Comparison of ENCODE assay signal across 19 cellular contexts in the genomic region with DNA sequence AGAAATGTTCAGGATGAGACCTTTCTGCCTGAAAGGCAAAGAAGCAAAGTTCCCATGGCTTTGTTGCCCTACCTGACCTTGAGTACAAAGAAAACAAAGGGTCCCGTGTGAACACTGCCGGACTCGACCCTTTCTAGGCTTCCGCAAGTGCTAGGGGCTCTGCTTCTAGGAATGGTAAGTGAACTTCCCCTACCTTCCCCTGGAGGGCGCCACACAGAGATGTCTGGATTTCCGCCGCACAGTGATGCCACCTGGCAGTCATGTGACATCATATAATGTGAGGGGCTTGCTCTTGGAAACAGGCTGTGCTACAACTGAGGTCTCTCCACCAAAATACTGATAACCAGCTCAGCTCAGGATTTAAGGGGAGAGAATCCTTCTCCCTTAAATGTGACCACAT. TPM values are rescaled to one million over a fixed set of nuclear protein-coding genes. Genes with fewer than 3 reads are reported as not detected.
DNase-seq lines count a peak whose midpoint lies in the region; ATAC-seq and TF ChIP-seq lines count a peak whose summit lies in the region.
"Had no signal": no experiment of that assay in that cellular context is flagged by ENCODE, and none has a peak within 500 bp of the region (broad histone marks: within the 10 kb centered on the region; RNA-seq: fewer than 3 reads in every experiment).

No MANE protein-coding gene starts in this region.

- no peaks in the 10 kb centered on the region for H3K9me3 ChIP-seq in DND-41 (ENCODE audit: insufficient read depth, low read length, severe bottlenecking)
- no peaks in the 10 kb centered on the region for H3K9me3 ChIP-seq in OCI-LY1 (ENCODE audit: low read length)
- H3K9me3 ChIP-seq in aorta (ENCODE audit: control insufficient read depth, low read length): no peaks in the 10 kb centered on the region
- H3K9me3 ChIP-seq: psoas muscle, upper lobe of right lung had no signal

- H3K4me3 ChIP-seq in DND-41 (ENCODE audit: low read depth in 1 of 2, low read length in 2 of 2) (no peak overlapping the region), GM12875 (ENCODE audit: low read depth, low read length) (no peak overlapping the region), OCI-LY1 (ENCODE audit: low read depth, low read length, poor library complexity, severe bottlenecking) (no peak overlapping the region), aorta (ENCODE audit: low read length in 2 of 2) (no peak overlapping the region)
- H3K4me3 ChIP-seq: dorsolateral prefrontal cortex, psoas muscle, upper lobe of right lung had no signal

- H3K27me3 ChIP-seq in DND-41 (ENCODE audit: insufficient read depth, low read length, poor library complexity) (peaks cover 12% of the 10 kb centered on the region), OCI-LY1 (ENCODE audit: insufficient read depth, low read length) (no peaks in the 10 kb centered on the region), aorta (ENCODE audit: control insufficient read depth in 1 of 2, insufficient read depth in 2 of 2, low read length in 1 of 2) (no peaks in the 10 kb centered on the region)
- H3K27me3 ChIP-seq: upper lobe of right lung had no signal

- H3K27ac ChIP-seq in DND-41 (ENCODE audit: low read length) (no peak overlapping the region), OCI-LY1 (ENCODE audit: low read depth, low read length, poor library complexity, severe bottlenecking) (no peak overlapping the region), aorta (ENCODE audit: low read depth in 1 of 2, low read length in 2 of 2) (no peak overlapping the region)
- H3K27ac ChIP-seq: dorsolateral prefrontal cortex, psoas muscle, upper lobe of right lung had no signal

- peaks cover 4% of the 10 kb centered on the region; the same call in 1 of the 2 replicates for H3K4me1 ChIP-seq in DND-41 (ENCODE audit: insufficient read depth, low read length)
- H3K4me1 ChIP-seq in OCI-LY1 (ENCODE audit: insufficient read depth, low read length, severe bottlenecking): no peaks in the 10 kb centered on the region
- H3K4me1 ChIP-seq in aorta (ENCODE audit: control insufficient read depth in 1 of 2, insufficient read depth in 2 of 2, low read length in 2 of 2): no peaks in the 10 kb centered on the region
- H3K4me1 ChIP-seq: psoas muscle, upper lobe of right lung had no signal

- no peak overlapping the region for H3K4me2 ChIP-seq in DND-41 (ENCODE audit: insufficient read depth, low read length)
- no peak overlapping the region for H3K4me2 ChIP-seq in OCI-LY1 (ENCODE audit: low read length)

- TF ChIP-seq CTCF in DND-41 (IDR thresholded peaks at IDR 0.05; ENCODE audit: borderline replicate concordance, extremely low read depth, low read length, poor library complexity, severe bottlenecking) (peak; percentile 53), GM12875 (IDR thresholded peaks at IDR 0.05; ENCODE audit: borderline replicate concordance, insufficient read depth, low read depth, low read length) (peak; percentile 40), OCI-LY1 (IDR thresholded peaks at IDR 0.05; ENCODE audit: low read length) (peak; percentile 46)

- H2AFZ ChIP-seq in DND-41 (ENCODE audit: low read depth, low read length) (no peak overlapping the region), OCI-LY1 (ENCODE audit: low read length) (no peak overlapping the region)

- no peaks in the 10 kb centered on the region for H3K9me2 ChIP-seq in OCI-LY1 (ENCODE audit: low read depth, low read length)

- no peak for ATAC-seq in DND-41 (ENCODE audit: insufficient read depth, low read depth)
- ATAC-seq in aorta (ENCODE audit: low FRiP score): no peak
- no peak for ATAC-seq in HG03280 (IDR thresholded peaks at IDR 0.05; ENCODE audit: unreplicated experiment)
- ATAC-seq: left ventricle myocardium superior, psoas muscle, upper lobe of right lung had no signal

- DNase-seq in DND-41 (peak; percentile 12), erythroblast (lab: John Stamatoyannopoulos, UW) (peak; percentile 31 to 37), NCI-H1105 (lab: John Stamatoyannopoulos, UW) (no peak), aorta (no peak), occipital lobe (lab: John Stamatoyannopoulos, UW) (no peak)
- DNase-seq: activated effector memory CD4-positive, alpha-beta T cell treated with Interleukin-2 at 50 U/mL for 16 hours; dorsolateral prefrontal cortex; left ventricle myocardium superior; NCI-H1930; NCI-H774; psoas muscle; SHP77 treated with DMSO at 0.1 percent for 48 hours; T-helper 9 cell; upper lobe of right lung had no signal

- intact Hi-C loops in aorta (cut with DNase I): no loop called here

- H3F3A ChIP-seq in OCI-LY1 (ENCODE audit: insufficient read depth, low read length): no peaks in the 10 kb centered on the region

- H3K36me3 ChIP-seq in DND-41 (ENCODE audit: insufficient read depth, low read length) (no peaks in the 10 kb centered on the region), OCI-LY1 (ENCODE audit: insufficient read depth, low read length) (no peaks in the 10 kb centered on the region), aorta (ENCODE audit: control insufficient read depth in 1 of 2, insufficient read depth in 2 of 2, low read length in 1 of 2) (no peaks in the 10 kb centered on the region)
- H3K36me3 ChIP-seq: upper lobe of right lung had no signal

- H4K20me1 ChIP-seq in DND-41 (ENCODE audit: insufficient read depth, low read length) (peaks cover 19% of the 10 kb centered on the region), OCI-LY1 (ENCODE audit: insufficient read depth, low read length) (no peaks in the 10 kb centered on the region)

- H3K9ac ChIP-seq in DND-41 (ENCODE audit: low read depth, low read length): no peak overlapping the region
- no peak overlapping the region for H3K9ac ChIP-seq in OCI-LY1 (ENCODE audit: low read length)

- 83 to 88% methylated on average over 7 of the region's 7 CpGs for WGBS in aorta, 2 donors

- H3K79me2 ChIP-seq in DND-41 (ENCODE audit: insufficient read depth, low read length): no peaks in the 10 kb centered on the region
- H3K79me2 ChIP-seq in OCI-LY1 (ENCODE audit: insufficient read depth, low read length): no peaks in the 10 kb centered on the region

- no peak for TF ChIP-seq POLR2A in erythroblast (IDR thresholded peaks at IDR 0.05; ENCODE audit: low read length)

RNA-seq across cellular contexts. Expression of gene HSD17B3, which starts 56.6 kb away (rescaled TPM):
- total RNA-seq in aorta: 1 to 10 TPM; 2.2 to 2.6 TPM
- 10 to 100 TPM in 1 of 2 donors, not detected in 1; 17.7 TPM for polyA plus RNA-seq in aorta
- not detected for total RNA-seq in occipital lobe
- total RNA-seq: astrocyte, LHCN-M2 had no signal

Comparison
In these comparisons a context has a peak if more than half of its experiments do, and no peak if none do; other contexts are left out.
1. DNase-seq: peak in DND-41 (single experiment) and erythroblast (2 of 2); none in NCI-H1105 (single experiment), aorta (0 of 2) and occipital lobe (single experiment).
2. Peak in every context shown above with its lines, with median percentiles within 50 percentile points of each other: CTCF ChIP-seq.